17 cellular contexts compared by ENCODE assay signal in the genomic region with DNA sequence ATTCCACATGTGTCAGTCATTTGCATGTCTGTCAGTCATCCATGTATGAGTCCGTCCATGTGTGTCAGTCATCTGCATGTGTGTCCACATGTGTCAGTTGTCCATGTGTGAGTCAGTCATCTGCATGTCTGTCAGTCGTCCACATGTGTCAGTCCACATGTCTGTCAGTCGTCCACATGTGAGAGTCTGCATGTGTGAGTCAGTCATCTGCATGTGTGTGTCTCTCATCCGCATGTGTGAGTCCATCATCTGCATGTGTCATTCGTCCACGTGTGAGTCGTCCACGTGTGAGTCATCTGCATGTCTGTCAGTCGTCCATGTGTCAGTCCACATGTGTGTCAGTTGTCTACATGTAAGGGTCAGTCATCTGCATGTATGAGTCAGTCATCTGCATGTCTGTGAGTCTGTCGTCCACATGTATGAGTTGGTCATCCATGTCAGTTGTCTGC.
DNase-seq lines count a peak whose midpoint lies in the region; ATAC-seq and TF ChIP-seq lines count a peak whose summit lies in the region.
"Had no signal": no experiment of that assay in that cellular context is flagged by ENCODE, and none has a peak within 500 bp of the region (broad histone marks: within the 10 kb centered on the region; RNA-seq: fewer than 3 reads in every experiment).

No MANE protein-coding gene starts in this region.

- no peak overlapping the region for H2BK20ac ChIP-seq in IMR-90 (ENCODE audit: low read depth, low read length)

- no peak overlapping the region for H3K56ac ChIP-seq in IMR-90 (ENCODE audit: extremely low read depth, insufficient read depth, low read length)

- H3K36me3 ChIP-seq in IMR-90 (ENCODE audit: control insufficient read depth, insufficient read depth, low read length), result peaks cover 51% of the 10 kb centered on the region
- H3K36me3 ChIP-seq in mammary epithelial cell (ENCODE audit: insufficient read depth, low read length), result peaks cover 5% of the 10 kb centered on the region
- no peaks in the 10 kb centered on the region for H3K36me3 ChIP-seq in Karpas-422 (ENCODE audit: insufficient read depth, low read length)
- H3K36me3 ChIP-seq: uterus had no signal

- H3K4me1 Mint-ChIP-seq in activated T-cell treated with anti-CD3 and anti-CD28 coated beads, Interleukin-2, amount 50 U/mL, for 4 hours (ENCODE audit: low read depth), result peaks cover 13% of the 10 kb centered on the region
- peaks cover 7 to 26% (median 16%) of the 10 kb centered on the region in 3 donors for H3K4me1 Mint-ChIP-seq in naive B cell

- no peak overlapping the region for H3K27ac ChIP-seq in IMR-90 (ENCODE audit: insufficient read depth, low read length)
- H3K27ac ChIP-seq in mammary epithelial cell (ENCODE audit: insufficient read depth, low read depth, low read length), result no peak overlapping the region
- H3K27ac ChIP-seq in Karpas-422 (ENCODE audit: low read length), result no peak overlapping the region
- H3K27ac ChIP-seq: esophagus muscularis mucosa, uterus had no signal

- intact Hi-C loops in IMR-90 (cut with micrococcal nuclease) (no loop called here), mammary epithelial cell (cut with micrococcal nuclease) (no loop called here)

- H3K23ac ChIP-seq in IMR-90 (ENCODE audit: low read depth, low read length), result no peak overlapping the region

- no peak overlapping the region for H3K4me3 Mint-ChIP-seq in activated T-cell treated with anti-CD3 and anti-CD28 coated beads, Interleukin-2, amount 50 U/mL, for 4 hours
- no peak overlapping the region for H3K4me3 Mint-ChIP-seq in naive B cell
- H3K4me3 Mint-ChIP-seq: stimulated activated naive CD8-positive, alpha-beta T cell treated with anti-CD3 and anti-CD28 coated beads, Interleukin-15, Interleukin-2, amounts not matched to agents 100 ng/mL and 50 ng/mL, for 24 hours; T-helper 2 cell treated with Interferon-gamma antibody and Interleukin-4, amounts not matched to agents 5 μg/mL and 100 μg/mL, for 36 hours had no signal

- H3K9me3 Mint-ChIP-seq in activated T-cell treated with anti-CD3 and anti-CD28 coated beads, Interleukin-2, amount 50 U/mL, for 4 hours, result no peaks in the 10 kb centered on the region
- H3K9me3 Mint-ChIP-seq in naive B cell, result no peaks in the 10 kb centered on the region
- H3K9me3 Mint-ChIP-seq: activated T-helper 2 cell treated with anti-CD3 and anti-CD28 coated beads, Interferon-gamma antibody, Interleukin-2, Interleukin-4, amounts not matched to agents 10 μg/mL and 5 μg/mL and 100 μg/mL, durations not matched to agents 14 hours and 24 hours and 36 hours; stimulated activated naive CD8-positive, alpha-beta T cell treated with anti-CD3 and anti-CD28 coated beads, Interleukin-15, Interleukin-2, amounts not matched to agents 100 ng/mL and 50 ng/mL, for 24 hours; T-helper 2 cell treated with Interferon-gamma antibody and Interleukin-4, amounts not matched to agents 5 μg/mL and 100 μg/mL, for 36 hours had no signal

- no peak overlapping the region for H2AK5ac ChIP-seq in IMR-90 (ENCODE audit: low read depth, low read length)

- peaks cover 5% of the 10 kb centered on the region; the same call in 1 of the 2 replicates for H4K20me1 ChIP-seq in IMR-90 (ENCODE audit: insufficient read depth, low read length)
- H4K20me1 ChIP-seq in mammary epithelial cell (ENCODE audit: insufficient read depth, low read length), result no peaks in the 10 kb centered on the region
- no peaks in the 10 kb centered on the region for H4K20me1 ChIP-seq in Karpas-422 (ENCODE audit: insufficient read depth, low read depth, low read length)

- H3K9me3 ChIP-seq in IMR-90 (ENCODE audit: control insufficient read depth, insufficient read depth, low read length) (no peaks in the 10 kb centered on the region), mammary epithelial cell (replicated peaks; ENCODE audit: insufficient read depth, low read length) (no peaks in the 10 kb centered on the region), Karpas-422 (ENCODE audit: low read length) (no peaks in the 10 kb centered on the region)
- H3K9me3 ChIP-seq: esophagus muscularis mucosa, mucosa of descending colon, uterus had no signal

- POLR2A ChIA-PET in IMR-90 (lab: Charles Lee; ENCODE audit: unreplicated experiment), result no interaction called here

- no peaks in the 10 kb centered on the region for H3K9me2 ChIP-seq in Karpas-422 (replicated peaks; ENCODE audit: insufficient read depth, low read length)

- DNase-seq in activated T-cell treated with anti-CD3 and anti-CD28 coated beads, Interleukin-2, amount 50 U/mL, for 4 hours, result no peak
- no peak for DNase-seq in activated T-cell treated with anti-CD3 and anti-CD28 coated beads, Interleukin-2, amount 50 U/mL, for 1 hour
- DNase-seq in IMR-90 (peak; percentile 47), mammary epithelial cell (peak; percentile 32), naive B cell (no peak), Karpas-422 (no peak)
- DNase-seq: activated CD4-positive, alpha-beta T cell treated with anti-CD3 and anti-CD28 coated beads, Interleukin-2, amount 50 U/mL, for 4 hours; mucosa of descending colon; NCI-H1417; SHP77 treated with DMSO at 0.1 percent for 48 hours; uterus had no signal

- H4K5ac ChIP-seq in IMR-90 (ENCODE audit: low read depth, low read length), result no peak overlapping the region

- H3K9me1 ChIP-seq in IMR-90 (ENCODE audit: insufficient read depth, low read length), result peaks cover 7% of the 10 kb centered on the region

- H2AK9ac ChIP-seq in IMR-90 (replicated peaks; ENCODE audit: low read depth, low read length, poor library complexity), result no peak overlapping the region

- H3K4me2 ChIP-seq in IMR-90 (ENCODE audit: low read depth, low read length), result no peak overlapping the region
- no peak overlapping the region for H3K4me2 ChIP-seq in mammary epithelial cell (ENCODE audit: insufficient read depth, low read depth, low read length)
- H3K4me2 ChIP-seq in Karpas-422 (ENCODE audit: low read depth, low read length, poor library complexity, severe bottlenecking), result no peak overlapping the region

- H3K4me1 ChIP-seq in IMR-90 (ENCODE audit: control insufficient read depth, insufficient read depth, low read length) (no peaks in the 10 kb centered on the region), mammary epithelial cell (ENCODE audit: insufficient read depth, low read length) (peaks cover 10% of the 10 kb centered on the region), Karpas-422 (ENCODE audit: low read length) (no peaks in the 10 kb centered on the region)
- H3K4me1 ChIP-seq: esophagus muscularis mucosa, uterus had no signal

- dilution Hi-C loops in IMR-90 (cut with HindIII; ENCODE audit: low sequenced_read_pairs, unreplicated experiment), result no loop called here
- dilution Hi-C loops in mammary epithelial cell (cut with HindIII; ENCODE audit: low sequenced_read_pairs), result no loop called here

- no peak overlapping the region for H2BK15ac ChIP-seq in IMR-90 (ENCODE audit: low read depth, low read length)

- H3K79me2 ChIP-seq in mammary epithelial cell (ENCODE audit: insufficient read depth, low read length) (no peaks in the 10 kb centered on the region), Karpas-422 (ENCODE audit: low read length) (peaks cover 4% of the 10 kb centered on the region; the same call in 1 of the 2 replicates)

- no peak overlapping the region for H4K8ac ChIP-seq in IMR-90 (ENCODE audit: low read depth in 2 of 2, low read length in 2 of 2)

- peaks cover 40% of the 10 kb centered on the region for H3K36me3 Mint-ChIP-seq in activated T-cell treated with anti-CD3 and anti-CD28 coated beads, Interleukin-2, amount 50 U/mL, for 4 hours (ENCODE audit: insufficient read depth)
- peaks cover 11 to 14% of the 10 kb centered on the region in 2 donors for H3K36me3 Mint-ChIP-seq in naive B cell

- peak overlapping the region in 4 of 6 donors; percentile 52 to 61 (median 56) for H3K27ac Mint-ChIP-seq in naive B cell
- H3K27ac Mint-ChIP-seq: activated T-helper 2 cell treated with anti-CD3 and anti-CD28 coated beads, Interferon-gamma antibody, Interleukin-2, Interleukin-4, amounts not matched to agents 10 μg/mL and 5 μg/mL and 100 μg/mL, durations not matched to agents 14 hours and 24 hours and 36 hours; stimulated activated naive CD8-positive, alpha-beta T cell treated with anti-CD3 and anti-CD28 coated beads, Interleukin-15, Interleukin-2, amounts not matched to agents 100 ng/mL and 50 ng/mL, for 24 hours; T-helper 2 cell treated with Interferon-gamma antibody and Interleukin-4, amounts not matched to agents 5 μg/mL and 100 μg/mL, for 36 hours had no signal

- no peak overlapping the region for H3K9ac ChIP-seq in IMR-90 (ENCODE audit: low read depth, low read length)
- H3K9ac ChIP-seq in mammary epithelial cell (ENCODE audit: insufficient read depth, low read length), result no peak overlapping the region
- H3K9ac ChIP-seq in Karpas-422 (ENCODE audit: low read length), result no peak overlapping the region

- H3K27me3 ChIP-seq in IMR-90 (ENCODE audit: control insufficient read depth, insufficient read depth, low read length), result no peaks in the 10 kb centered on the region
- H3K27me3 ChIP-seq in mammary epithelial cell (ENCODE audit: insufficient read depth, low read length), result no peaks in the 10 kb centered on the region
- H3K27me3 ChIP-seq in Karpas-422 (ENCODE audit: low read length), result no peaks in the 10 kb centered on the region
- H3K27me3 ChIP-seq: esophagus muscularis mucosa, uterus had no signal

- no peak overlapping the region for H2BK5ac ChIP-seq in IMR-90 (ENCODE audit: low read depth, low read length, poor library complexity, severe bottlenecking)

- H3K79me1 ChIP-seq in IMR-90 (ENCODE audit: low read depth in 1 of 2, low read length in 2 of 2), result peaks cover 13 to 14% of the 10 kb centered on the region in 2 experiments

- H2AFZ ChIP-seq in IMR-90 (replicated peaks; ENCODE audit: low read length, poor library complexity) (no peak overlapping the region), mammary epithelial cell (ENCODE audit: low read depth, low read length) (no peak overlapping the region), Karpas-422 (ENCODE audit: low read length) (no peak overlapping the region)

- CTCF ChIA-PET in IMR-90 (lab: Yijun Ruan, JAX) (no interaction called here), mammary epithelial cell (lab: Charles Lee; ENCODE audit: low non-redundant PET) (no interaction called here)

- TF ChIP-seq POLR2A in IMR-90 (IDR thresholded peaks at IDR 0.05; ENCODE audit: low read depth, low read length), result no peak

- peak; percentile 21 to 51 for ATAC-seq in activated T-cell treated with anti-CD3 and anti-CD28 coated beads, Interleukin-2, amount 50 U/mL, for 4 hours
- ATAC-seq in IMR-90 (ENCODE audit: low read depth), result no peak
- no peak for ATAC-seq in naive B cell (ENCODE audit: low read depth in 2 of 2)
- no peak for ATAC-seq in GM19035 (IDR thresholded peaks at IDR 0.05; ENCODE audit: unreplicated experiment)
- ATAC-seq in GM21367 (IDR thresholded peaks at IDR 0.05; ENCODE audit: unreplicated experiment), result no peak
- ATAC-seq: mucosa of descending colon had no signal

- H4K91ac ChIP-seq in IMR-90 (ENCODE audit: insufficient read depth, low read depth, low read length), result no peak overlapping the region

- H3K4me3 ChIP-seq in IMR-90 (ENCODE audit: insufficient read depth, low read depth, low read length) (no peak overlapping the region), mammary epithelial cell (replicated peaks in 1 of 3; ENCODE audit: insufficient read depth in 1 of 3, low read depth in 2 of 3, low read length in 3 of 3) (no peak overlapping the region), Karpas-422 (ENCODE audit: low read length) (no peak overlapping the region)
- H3K4me3 ChIP-seq: esophagus muscularis mucosa, mucosa of descending colon, uterus had no signal

- H3K27me3 Mint-ChIP-seq in activated T-cell treated with anti-CD3 and anti-CD28 coated beads, Interleukin-2, amount 50 U/mL, for 4 hours (ENCODE audit: low read depth), result no peaks in the 10 kb centered on the region
- H3K27me3 Mint-ChIP-seq in naive B cell, result no peaks in the 10 kb centered on the region
- H3K27me3 Mint-ChIP-seq: stimulated activated naive CD8-positive, alpha-beta T cell treated with anti-CD3 and anti-CD28 coated beads, Interleukin-15, Interleukin-2, amounts not matched to agents 100 ng/mL and 50 ng/mL, for 24 hours had no signal

- no peak overlapping the region for H3K14ac ChIP-seq in IMR-90 (replicated peaks; ENCODE audit: low read depth, low read length)

- BruUV-seq in IMR-90 (replicated peaks; lab: Mats Ljungman, UMichigan) (no TSS peak), mammary epithelial cell (replicated peaks; lab: Mats Ljungman, UMichigan) (no TSS peak)

- no peak overlapping the region for H2BK120ac ChIP-seq in IMR-90 (ENCODE audit: low read depth, low read length)

- 93% methylated on average over 10 of the region's 10 CpGs; no CpG with 5 or more reads in 1 of the 2 experiments for WGBS in IMR-90 (ENCODE audit: extremely low coverage in 2 of 2, insufficient read length in 1 of 2), 2 experiments
- WGBS in mammary epithelial cell (ENCODE audit: low coverage, missing lambda C conversion rate), result 93% methylated on average over 10 of the region's 10 CpGs

- no peak overlapping the region for H3K18ac ChIP-seq in IMR-90 (ENCODE audit: low read depth, low read length)

- H3K4ac ChIP-seq in IMR-90 (ENCODE audit: low read depth, low read length), result no peak overlapping the region

- TF ChIP-seq RAD21 in IMR-90 (IDR thresholded peaks at IDR 0.05; ENCODE audit: low read length), result no peak

- TF ChIP-seq CTCF in IMR-90 (conservative IDR thresholded peaks at IDR 0.05; ENCODE audit: low read depth, low read length) (no peak), mammary epithelial cell (conservative IDR thresholded peaks at IDR 0.05 in 1 of 2, IDR thresholded peaks at IDR 0.05 in 1 of 2; ENCODE audit: extremely low read depth in 1 of 2, insufficient read depth in 1 of 2, low read depth in 1 of 2, low read length in 2 of 2) (no peak)

- in situ Hi-C loops in IMR-90 (cut with MboI; ENCODE audit: low sequenced_read_pairs), result no loop called here
- in situ Hi-C loops in mammary epithelial cell (cut with MboI; ENCODE audit: low sequenced_read_pairs in 2 of 2), result no loop called here

Comparison
In these comparisons a context has a peak if more than half of its experiments do, and no peak if none do; other contexts are left out.
1. ATAC-seq: peak in activated T-cell treated with anti-CD3 and anti-CD28 coated beads, Interleukin-2, amount 50 U/mL, for 4 hours (2 of 2); none in IMR-90 (single experiment), naive B cell (0 of 2), GM19035 (single experiment) and GM21367 (single experiment).
2. DNase-seq: peak in IMR-90 (single experiment) and mammary epithelial cell (single experiment); none in activated T-cell treated with anti-CD3 and anti-CD28 coated beads, Interleukin-2, amount 50 U/mL, for 4 hours (single experiment), activated T-cell treated with anti-CD3 and anti-CD28 coated beads, Interleukin-2, amount 50 U/mL, for 1 hour (single experiment), naive B cell (single experiment) and Karpas-422 (single experiment).